8 cellular contexts compared by ENCODE assay signal in the genomic region with DNA sequence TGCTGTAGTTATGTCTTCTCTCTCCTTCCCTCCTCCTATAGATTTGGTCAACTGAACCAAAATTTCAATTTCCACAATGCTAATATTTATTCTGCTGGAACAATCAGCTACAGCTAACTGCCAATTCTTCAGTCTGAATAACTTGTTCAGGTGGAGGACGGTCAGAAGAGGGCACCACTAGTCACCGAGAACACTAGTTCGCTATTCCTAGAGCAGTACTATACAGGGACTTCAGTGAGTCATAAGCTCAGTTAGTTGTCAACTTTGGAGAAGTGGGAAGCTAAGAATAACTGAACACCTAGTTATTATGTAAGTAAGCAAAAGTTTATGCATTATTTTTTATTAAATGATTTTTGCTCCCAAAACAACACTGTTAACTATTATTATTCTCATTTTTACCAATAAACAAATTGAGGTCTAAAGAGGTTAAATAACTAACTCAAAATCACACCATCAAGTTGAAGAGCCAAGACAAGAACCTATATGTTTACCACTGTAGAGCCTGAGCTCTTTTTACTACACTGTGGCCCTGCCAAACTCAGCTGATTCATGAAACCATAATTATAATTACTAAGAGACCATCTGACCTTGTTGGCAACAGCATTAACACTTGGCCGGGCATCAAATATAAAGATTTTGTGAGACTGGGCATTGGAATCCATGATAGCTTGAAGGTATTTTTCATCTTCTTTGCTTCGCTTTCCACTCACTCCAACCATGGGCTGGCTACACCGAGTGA. TPM values are rescaled to one million over a fixed set of nuclear protein-coding genes. Genes with fewer than 3 reads are reported as not detected.
A peak's percentile ranks its signal among the peaks of the same experiment; 100 is the strongest.
DNase-seq lines count a peak whose midpoint lies in the region; ATAC-seq and TF ChIP-seq lines count a peak whose summit lies in the region.
"Had no signal": no experiment of that assay in that cellular context is flagged by ENCODE, and none has a peak within 500 bp of the region (broad histone marks: within the 10 kb centered on the region; RNA-seq: fewer than 3 reads in every experiment).

No MANE protein-coding gene starts in this region.

- TF ChIP-seq CTCF in GM23338 (conservative IDR thresholded peaks at IDR 0.05; ENCODE audit: low read depth in 2 of 2) (peak; percentile 63 to 79), progenitor cell of endocrine pancreas (IDR thresholded peaks at IDR 0.05; ENCODE audit: unreplicated experiment) (peak; percentile 54)
- TF ChIP-seq CTCF in activated CD8-positive, alpha-beta T cell treated with anti-CD3 and anti-CD28 coated beads for 36 hours (IDR thresholded peaks at IDR 0.05), result peak; percentile 49

- no peak overlapping the region for H3K4me3 ChIP-seq in GM23338

- no peaks in the 10 kb centered on the region for H3K4me1 ChIP-seq in GM23338 (ENCODE audit: insufficient read depth)

- H3K36me3 Mint-ChIP-seq in GM23338 (ENCODE audit: low read depth) (peaks cover 9% of the 10 kb centered on the region; the same call in 2 of the 3 replicates), progenitor cell of endocrine pancreas (ENCODE audit: insufficient read depth) (peaks cover 8% of the 10 kb centered on the region)
- peaks cover 14% of the 10 kb centered on the region for H3K36me3 Mint-ChIP-seq in activated CD8-positive, alpha-beta T cell treated with anti-CD3 and anti-CD28 coated beads for 36 hours (ENCODE audit: low read depth)
- peaks cover 20% of the 10 kb centered on the region for H3K36me3 Mint-ChIP-seq in effector memory CD8-positive, alpha-beta T cell (ENCODE audit: insufficient read depth)

- H3K27me3 ChIP-seq in GM23338 (ENCODE audit: insufficient read depth), result no peaks in the 10 kb centered on the region

- peak; percentile 75 for ATAC-seq in GM23338
- ATAC-seq in activated CD8-positive, alpha-beta T cell treated with anti-CD3 and anti-CD28 coated beads for 36 hours, result peak; percentile 66
- ATAC-seq in effector memory CD8-positive, alpha-beta T cell (replicated peaks), result no peak

- H2AFZ ChIP-seq in GM23338, result no peak overlapping the region

- H3K27ac Mint-ChIP-seq in GM23338, result no peak overlapping the region
- H3K27ac Mint-ChIP-seq in activated CD8-positive, alpha-beta T cell treated with anti-CD3 and anti-CD28 coated beads for 36 hours, result no peak overlapping the region
- no peak overlapping the region for H3K27ac Mint-ChIP-seq in progenitor cell of endocrine pancreas
- H3K27ac Mint-ChIP-seq in effector memory CD8-positive, alpha-beta T cell, result no peak overlapping the region
- H3K27ac Mint-ChIP-seq: activated naive CD4-positive, alpha-beta T cell treated with anti-CD3 and anti-CD28 coated beads, Interleukin-2, amount 50 U/mL, for 24 hours had no signal

- H3F3A ChIP-seq in GM23338 (replicated peaks; ENCODE audit: low read depth), result no peaks in the 10 kb centered on the region

- H3K4me3 Mint-ChIP-seq in GM23338 (no peak overlapping the region), progenitor cell of endocrine pancreas (ENCODE audit: low read depth) (no peak overlapping the region)
- no peak overlapping the region for H3K4me3 Mint-ChIP-seq in activated CD8-positive, alpha-beta T cell treated with anti-CD3 and anti-CD28 coated beads for 36 hours
- no peak overlapping the region for H3K4me3 Mint-ChIP-seq in effector memory CD8-positive, alpha-beta T cell
- H3K4me3 Mint-ChIP-seq: activated naive CD4-positive, alpha-beta T cell treated with anti-CD3 and anti-CD28 coated beads, Interleukin-2, amount 50 U/mL, for 24 hours had no signal

- H3K4me2 ChIP-seq in GM23338, result no peak overlapping the region

- H3K79me2 ChIP-seq in GM23338 (replicated peaks; ENCODE audit: insufficient read depth), result no peaks in the 10 kb centered on the region

- H3K4me1 Mint-ChIP-seq in GM23338 (no peaks in the 10 kb centered on the region), progenitor cell of endocrine pancreas (ENCODE audit: low read depth) (peaks cover 12% of the 10 kb centered on the region)
- H3K4me1 Mint-ChIP-seq in activated CD8-positive, alpha-beta T cell treated with anti-CD3 and anti-CD28 coated beads for 36 hours (ENCODE audit: low read depth), result peaks cover 11% of the 10 kb centered on the region
- H3K4me1 Mint-ChIP-seq in effector memory CD8-positive, alpha-beta T cell (ENCODE audit: low read depth in 2 of 2), result no peaks in the 10 kb centered on the region
- H3K4me1 Mint-ChIP-seq: activated naive CD4-positive, alpha-beta T cell treated with anti-CD3 and anti-CD28 coated beads, Interleukin-2, amount 50 U/mL, for 24 hours had no signal

- H3K9me3 Mint-ChIP-seq in GM23338, result no peaks in the 10 kb centered on the region
- no peaks in the 10 kb centered on the region for H3K9me3 Mint-ChIP-seq in activated CD8-positive, alpha-beta T cell treated with anti-CD3 and anti-CD28 coated beads for 36 hours
- no peaks in the 10 kb centered on the region for H3K9me3 Mint-ChIP-seq in progenitor cell of endocrine pancreas (ENCODE audit: low read depth)
- H3K9me3 Mint-ChIP-seq in effector memory CD8-positive, alpha-beta T cell, result no peaks in the 10 kb centered on the region
- H3K9me3 Mint-ChIP-seq: activated naive CD4-positive, alpha-beta T cell treated with anti-CD3 and anti-CD28 coated beads, Interleukin-2, amount 50 U/mL, for 24 hours had no signal

- H3K27me3 Mint-ChIP-seq in GM23338 (ENCODE audit: insufficient read depth, low read depth, poor library complexity) (peaks cover 1% of the 10 kb centered on the region), progenitor cell of endocrine pancreas (no peaks in the 10 kb centered on the region)
- no peaks in the 10 kb centered on the region for H3K27me3 Mint-ChIP-seq in activated CD8-positive, alpha-beta T cell treated with anti-CD3 and anti-CD28 coated beads for 36 hours
- no peaks in the 10 kb centered on the region for H3K27me3 Mint-ChIP-seq in effector memory CD8-positive, alpha-beta T cell
- H3K27me3 Mint-ChIP-seq: activated naive CD4-positive, alpha-beta T cell treated with anti-CD3 and anti-CD28 coated beads, Interleukin-2, amount 50 U/mL, for 24 hours had no signal

- no peaks in the 10 kb centered on the region for H3K9me2 ChIP-seq in GM23338 (ENCODE audit: insufficient read depth)

- CTCF ChIA-PET in activated CD8-positive, alpha-beta T cell treated with anti-CD3 and anti-CD28 coated beads for 36 hours (lab: Charles Lee), result interaction anchor here (0.8 to 3.4 kb wide), 15 partner anchors 9 to 577 kb away, joined by 3 to 11 read pairs (median 4); partner anchors contain the start of genes CCDC82, JRKL and MAML2

- POLR2A ChIA-PET in activated CD8-positive, alpha-beta T cell treated with anti-CD3 and anti-CD28 coated beads for 36 hours (lab: Charles Lee), result interaction anchor here (0.5 kb wide), 1 partner anchor 470 kb away, joined by 4 read pairs; no protein-coding TSS in a partner anchor

- DNase-seq in GF-D8 (lab: John Stamatoyannopoulos, UW) (peak; percentile 3), GM23338 (ENCODE audit: low spot score) (peak; percentile 59), NCI-H226 (peak; percentile 61), glomerular endothelial cell (ENCODE audit: extremely low read depth, low read depth, low spot score) (peak; percentile 58), progenitor cell of endocrine pancreas (ENCODE audit: low spot score, unreplicated experiment) (no peak)
- peak; percentile 44 for DNase-seq in activated CD8-positive, alpha-beta T cell treated with anti-CD3 and anti-CD28 coated beads for 36 hours
- DNase-seq in effector memory CD8-positive, alpha-beta T cell, result no peak

- H4K20me1 ChIP-seq in GM23338 (replicated peaks; ENCODE audit: insufficient read depth), result peaks cover 4% of the 10 kb centered on the region; the same call in 1 of the 2 replicates

- intact Hi-C loops in activated CD8-positive, alpha-beta T cell treated with anti-CD3 and anti-CD28 coated beads for 36 hours (cut with micrococcal nuclease), result no loop called here

- H3K36me3 ChIP-seq in GM23338 (ENCODE audit: insufficient read depth), result peaks cover 3% of the 10 kb centered on the region; the same call in 1 of the 2 replicates

- H3K27ac ChIP-seq in GM23338 (ENCODE audit: low read depth), result no peak overlapping the region

TF ChIP-seq in GM23338, 12 proteins besides CTCF, POLR2A, EP300 and RAD21:
- TF ChIP-seq, protein P1, sequence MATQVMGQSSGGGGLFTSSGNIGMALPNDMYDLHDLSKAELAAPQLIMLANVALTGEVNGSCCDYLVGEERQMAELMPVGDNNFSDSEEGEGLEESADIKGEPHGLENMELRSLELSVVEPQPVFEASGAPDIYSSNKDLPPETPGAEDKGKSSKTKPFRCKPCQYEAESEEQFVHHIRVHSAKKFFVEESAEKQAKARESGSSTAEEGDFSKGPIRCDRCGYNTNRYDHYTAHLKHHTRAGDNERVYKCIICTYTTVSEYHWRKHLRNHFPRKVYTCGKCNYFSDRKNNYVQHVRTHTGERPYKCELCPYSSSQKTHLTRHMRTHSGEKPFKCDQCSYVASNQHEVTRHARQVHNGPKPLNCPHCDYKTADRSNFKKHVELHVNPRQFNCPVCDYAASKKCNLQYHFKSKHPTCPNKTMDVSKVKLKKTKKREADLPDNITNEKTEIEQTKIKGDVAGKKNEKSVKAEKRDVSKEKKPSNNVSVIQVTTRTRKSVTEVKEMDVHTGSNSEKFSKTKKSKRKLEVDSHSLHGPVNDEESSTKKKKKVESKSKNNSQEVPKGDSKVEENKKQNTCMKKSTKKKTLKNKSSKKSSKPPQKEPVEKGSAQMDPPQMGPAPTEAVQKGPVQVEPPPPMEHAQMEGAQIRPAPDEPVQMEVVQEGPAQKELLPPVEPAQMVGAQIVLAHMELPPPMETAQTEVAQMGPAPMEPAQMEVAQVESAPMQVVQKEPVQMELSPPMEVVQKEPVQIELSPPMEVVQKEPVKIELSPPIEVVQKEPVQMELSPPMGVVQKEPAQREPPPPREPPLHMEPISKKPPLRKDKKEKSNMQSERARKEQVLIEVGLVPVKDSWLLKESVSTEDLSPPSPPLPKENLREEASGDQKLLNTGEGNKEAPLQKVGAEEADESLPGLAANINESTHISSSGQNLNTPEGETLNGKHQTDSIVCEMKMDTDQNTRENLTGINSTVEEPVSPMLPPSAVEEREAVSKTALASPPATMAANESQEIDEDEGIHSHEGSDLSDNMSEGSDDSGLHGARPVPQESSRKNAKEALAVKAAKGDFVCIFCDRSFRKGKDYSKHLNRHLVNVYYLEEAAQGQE (IDR thresholded peaks at IDR 0.05; ENCODE audit: unreplicated experiment), result no peak
- TF ChIP-seq ZNF331 (CRISPR knock-in tag; IDR thresholded peaks at IDR 0.05; ENCODE audit: low read depth) (no peak), EZH2phosphoT487 (IDR thresholded peaks at IDR 0.05; ENCODE audit: unreplicated experiment) (no peak)

RNA-seq across cellular contexts. Expression of gene CEP57, which starts 59.0 kb away (rescaled TPM):
- total RNA-seq in GM23338 (2014; rRNA removed; shearing (Covaris generic)), result 71.2 and 76.2 TPM in 2 replicates
- 99.4 and 124 TPM in 2 replicates for polyA plus RNA-seq in GM23338 (2016; fragmentation: Nextera tagmentation; extraction: Ambion mirVana)
- total RNA-seq in activated CD8-positive, alpha-beta T cell treated with anti-CD3 and anti-CD28 coated beads for 36 hours, result 100 to 1,000 TPM; 123 to 124 TPM
- total RNA-seq in glomerular endothelial cell (17.3 and 22.8 TPM in 2 replicates), progenitor cell of endocrine pancreas (70.5 and 73.3 TPM in 2 replicates)

RNA-seq across cellular contexts. Expression of gene FAM76B, which starts 59.7 kb away (rescaled TPM):
- total RNA-seq in GM23338 (2014; rRNA removed; shearing (Covaris generic)), result 37.9 and 41.7 TPM in 2 replicates
- 15.6 and 21.1 TPM in 2 replicates for polyA plus RNA-seq in GM23338 (2016; fragmentation: Nextera tagmentation; extraction: Ambion mirVana)
- total RNA-seq in activated CD8-positive, alpha-beta T cell treated with anti-CD3 and anti-CD28 coated beads for 36 hours, result 10 to 100 TPM; 45.3 to 46.0 TPM
- total RNA-seq in glomerular endothelial cell, result 5.5 and 17.9 TPM in 2 replicates
- 41.0 and 49.8 TPM in 2 replicates for total RNA-seq in progenitor cell of endocrine pancreas

Comparison
In these comparisons a context has a peak if more than half of its experiments do, and no peak if none do; other contexts are left out.
1. DNase-seq: peak in GF-D8 (single experiment), GM23338 (single experiment), NCI-H226 (single experiment), activated CD8-positive, alpha-beta T cell treated with anti-CD3 and anti-CD28 coated beads for 36 hours (single experiment) and glomerular endothelial cell (single experiment); none in progenitor cell of endocrine pancreas (single experiment) and effector memory CD8-positive, alpha-beta T cell (0 of 3).
2. Peak in every context shown above with its lines, with median percentiles within 50 percentile points of each other: CTCF ChIP-seq.